Comparison of ENCODE assay signal across 16 cellular contexts in the genomic region with DNA sequence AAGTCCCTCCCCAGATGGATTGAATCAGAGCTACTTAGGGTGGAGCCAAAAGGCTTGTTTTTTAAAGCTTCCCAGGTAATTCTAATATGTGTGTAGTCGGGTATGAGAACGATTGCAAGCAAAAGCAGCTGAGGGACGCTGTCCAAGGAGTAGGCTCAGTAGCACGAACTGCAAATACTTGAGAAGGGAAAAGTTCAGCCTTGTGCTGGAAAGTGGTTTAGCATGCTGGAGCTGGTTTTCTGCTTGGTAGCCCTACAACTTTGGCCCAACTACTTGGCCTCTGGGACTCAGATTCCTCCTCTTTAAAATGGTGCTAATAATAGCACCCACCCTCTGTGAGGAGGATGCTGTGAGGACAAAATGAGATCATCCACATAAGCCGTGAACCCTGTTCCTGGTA.
"Had no signal": no experiment of that assay in that cellular context is flagged by ENCODE, and none has a peak within 500 bp of the region (broad histone marks: within the 10 kb centered on the region; RNA-seq: fewer than 3 reads in every experiment).

No MANE protein-coding gene starts in this region.

- H3K27ac ChIP-seq: gastroesophageal sphincter, pancreas, skin epidermis, stomach, thyroid gland, vagina had no signal

- FAIRE-seq: colon, kidney, pancreas had no signal

- H3K27me3 ChIP-seq: gastroesophageal sphincter, pancreas, stomach, thyroid gland, vagina had no signal

- ATAC-seq: activated CD4-positive, alpha-beta T cell treated with anti-CD3 and anti-CD28 coated beads for 36 hours; gastroesophageal sphincter; pancreas had no signal

- H3K36me3 ChIP-seq: gastroesophageal sphincter, pancreas, stomach, thyroid gland, vagina had no signal

- H3K9me3 ChIP-seq: gastroesophageal sphincter, pancreas, stomach, thyroid gland, vagina had no signal

- H3K4me3 ChIP-seq: gastroesophageal sphincter, pancreas, skin epidermis, stomach, thyroid gland, vagina had no signal

- DNase-seq: activated CD4-positive, alpha-beta memory T cell treated with anti-CD3 and anti-CD28 coated beads, Interleukin-2, amount 10 ng/mL, durations not matched to agents 7 days and 5 days; activated CD4-positive, alpha-beta T cell treated with anti-CD3 and anti-CD28 coated beads for 36 hours; activated gamma-delta T cell; activated naive CD8-positive, alpha-beta T cell treated with anti-CD3 and anti-CD28 coated beads for 36 hours; activated T-cell treated with anti-CD3 and anti-CD28 coated beads, Interleukin-2, amount 50 U/mL, for 48 hours; anterior cingulate cortex; kidney; naive B cell; pancreas; stomach; T1000; thyroid gland had no signal
